Comparison of ENCODE assay signal across 23 cellular contexts in the genomic region with DNA sequence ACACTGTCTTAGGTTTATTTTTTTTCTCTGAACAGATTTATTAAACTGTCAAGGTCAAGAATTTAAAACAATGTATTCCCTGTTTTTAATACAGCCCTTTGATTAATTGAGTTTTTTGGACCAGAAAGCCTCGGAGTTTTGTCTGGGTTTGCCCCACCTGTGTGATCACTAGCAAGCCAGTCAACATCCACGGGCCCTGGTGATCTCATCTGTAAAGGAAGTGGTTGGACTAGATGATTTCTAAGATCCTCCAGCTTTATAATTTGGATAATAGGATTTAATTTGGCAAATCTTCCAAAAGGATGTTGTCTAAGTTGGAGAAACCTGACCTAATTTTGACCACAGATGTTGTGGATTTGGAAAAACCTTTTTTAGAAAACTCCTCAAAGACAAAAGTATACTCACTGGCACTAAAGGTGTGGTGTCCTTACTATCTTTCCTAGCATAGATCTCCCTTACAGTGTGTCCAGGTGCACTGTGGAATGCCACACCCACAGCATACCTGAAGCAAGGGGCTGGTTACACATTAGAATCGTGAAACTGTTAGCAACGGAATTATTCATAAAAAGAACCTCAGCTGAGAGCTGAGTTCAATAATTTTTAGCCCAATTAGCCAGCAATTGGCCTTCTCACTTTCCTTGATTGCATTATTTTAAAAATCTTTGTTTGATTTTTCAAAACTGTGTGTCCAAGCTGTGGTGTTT.
A peak's percentile ranks its signal among the peaks of the same experiment; 100 is the strongest.
DNase-seq lines count a peak whose midpoint lies in the region; ATAC-seq and TF ChIP-seq lines count a peak whose summit lies in the region.
"Had no signal": no experiment of that assay in that cellular context is flagged by ENCODE, and none has a peak within 500 bp of the region (broad histone marks: within the 10 kb centered on the region; RNA-seq: fewer than 3 reads in every experiment).

No MANE protein-coding gene starts in this region.

- no peaks in the 10 kb centered on the region for H3K9me3 Mint-ChIP-seq in activated T-cell treated with anti-CD3 and anti-CD28 coated beads, Interleukin-2, amount 50 U/mL, for 72 hours
- H3K9me3 Mint-ChIP-seq: activated naive CD4-positive, alpha-beta T cell treated with anti-CD3 and anti-CD28 coated beads for 36 hours; activated T-cell treated with anti-CD3 and anti-CD28 coated beads, Interleukin-2, amount 50 U/mL, for 4 hours had no signal

- DNase-seq in NCI-H82 (lab: John Stamatoyannopoulos, UW): peak; percentile 12
- DNase-seq in NCI-H82 treated with DMSO at 0.1 percent for 48 hours (lab: John Stamatoyannopoulos, UW; ENCODE audit: unreplicated experiment): no peak
- DNase-seq in body of pancreas: peak in 3 of 4 donors; percentile 19 to 37 (median 19)
- peak; percentile 26 for DNase-seq in hepatocyte (ENCODE audit: low spot score)
- peak; percentile 45 for DNase-seq in transverse colon
- no peak for DNase-seq in NCI-H748 (lab: John Stamatoyannopoulos, UW; ENCODE audit: unreplicated experiment)
- no peak for DNase-seq in activated T-cell treated with anti-CD3 and anti-CD28 coated beads, Interleukin-2, amount 50 U/mL, for 72 hours
- no peak for DNase-seq in SHP77 treated with DMSO at 0.1 percent for 48 hours (lab: John Stamatoyannopoulos, UW)
- DNase-seq: activated naive CD4-positive, alpha-beta T cell treated with anti-CD3 and anti-CD28 coated beads for 36 hours; activated T-cell treated with anti-CD3 and anti-CD28 coated beads, Interleukin-2, amount 50 U/mL, for 4 hours; AML-193; caudate nucleus; gastrocnemius medialis; hypothalamus; NCI-H1105; NCI-H510A; RPMI8226; stimulated activated naive CD4-positive, alpha-beta T cell treated with Interleukin-2 at 50 U/mL for 16 hours; T-helper 9 cell; thyroid gland had no signal

- H3K4me2 ChIP-seq in hepatocyte: peak overlapping the region; percentile 52
- H3K4me2 ChIP-seq: KMS-11 had no signal

- H3K27me3 ChIP-seq in body of pancreas: no peaks in the 10 kb centered on the region
- no peaks in the 10 kb centered on the region for H3K27me3 ChIP-seq in hepatocyte
- no peaks in the 10 kb centered on the region for H3K27me3 ChIP-seq in transverse colon
- H3K27me3 ChIP-seq: gastrocnemius medialis, neutrophil, thyroid gland had no signal

- H3K27me3 Mint-ChIP-seq in activated T-cell treated with anti-CD3 and anti-CD28 coated beads, Interleukin-2, amount 50 U/mL, for 72 hours (ENCODE audit: low read depth): peaks cover 37% of the 10 kb centered on the region

- peak overlapping the region; percentile 0 for H2AFZ ChIP-seq in hepatocyte

- H3K4me3 Mint-ChIP-seq in activated T-cell treated with anti-CD3 and anti-CD28 coated beads, Interleukin-2, amount 50 U/mL, for 72 hours: no peak overlapping the region
- H3K4me3 Mint-ChIP-seq: activated naive CD4-positive, alpha-beta T cell treated with anti-CD3 and anti-CD28 coated beads for 36 hours; activated T-cell treated with anti-CD3 and anti-CD28 coated beads, Interleukin-2, amount 50 U/mL, for 4 hours had no signal

- no peaks in the 10 kb centered on the region for H3K9me2 ChIP-seq in hepatocyte (replicated peaks; ENCODE audit: insufficient read depth)

- no peak for TF ChIP-seq EP300 in transverse colon (IDR thresholded peaks at IDR 0.05; ENCODE audit: low read depth)

- intact Hi-C loops in body of pancreas (cut with DNase I): no loop called here
- intact Hi-C loops in transverse colon (cut with DNase I; ENCODE audit: low total_unique reads): no loop called here

- H3K27ac ChIP-seq in body of pancreas (peak overlapping the region; percentile 15 to 55 (median 52)), hepatocyte (peak overlapping the region; percentile 51), transverse colon (peak overlapping the region in 3 of 4 donors; percentile 42 to 72 (median 53))
- H3K27ac ChIP-seq: gastrocnemius medialis, KMS-11, neutrophil, thyroid gland had no signal

- in situ Hi-C loops in transverse colon (cut with MboI; ENCODE audit: low pct_ligation_motif_present in 1 of 4, low pct_unique_long_range_greater_than_20kb in 1 of 4, low sequenced_read_pairs in 3 of 4): no loop called here

- TF ChIP-seq POLR2A in body of pancreas (IDR thresholded peaks at IDR 0.05) (no peak), transverse colon (IDR thresholded peaks at IDR 0.05) (no peak)

- no peak for TF ChIP-seq CTCF in body of pancreas (IDR thresholded peaks at IDR 0.05)
- TF ChIP-seq CTCF in hepatocyte (IDR thresholded peaks at IDR 0.05; ENCODE audit: poor library complexity): no peak
- no peak for TF ChIP-seq CTCF in transverse colon (IDR thresholded peaks at IDR 0.05)

- ATAC-seq in body of pancreas: peak; percentile 67
- ATAC-seq in activated T-cell treated with anti-CD3 and anti-CD28 coated beads, Interleukin-2, amount 50 U/mL, for 72 hours (replicated peaks in 1 of 2): no peak
- ATAC-seq: activated T-cell treated with anti-CD3 and anti-CD28 coated beads, Interleukin-2, amount 50 U/mL, for 4 hours; gastrocnemius medialis had no signal

- no peaks in the 10 kb centered on the region for H3K36me3 ChIP-seq in body of pancreas (replicated peaks in 1 of 2; ENCODE audit: insufficient read depth in 1 of 2, low read depth in 2 of 2)
- no peaks in the 10 kb centered on the region for H3K36me3 ChIP-seq in hepatocyte (replicated peaks; ENCODE audit: insufficient read depth, low read depth)
- no peaks in the 10 kb centered on the region for H3K36me3 ChIP-seq in transverse colon
- H3K36me3 ChIP-seq: gastrocnemius medialis, neutrophil, thyroid gland had no signal

- no peaks in the 10 kb centered on the region for H3K36me3 Mint-ChIP-seq in activated T-cell treated with anti-CD3 and anti-CD28 coated beads, Interleukin-2, amount 50 U/mL, for 72 hours (ENCODE audit: insufficient read depth in 2 of 2)

- peaks cover 2% of the 10 kb centered on the region for H3K4me1 Mint-ChIP-seq in activated T-cell treated with anti-CD3 and anti-CD28 coated beads, Interleukin-2, amount 50 U/mL, for 72 hours (ENCODE audit: low read depth)

- no peaks in the 10 kb centered on the region for H3K79me2 ChIP-seq in hepatocyte

- H3K27ac Mint-ChIP-seq in activated T-cell treated with anti-CD3 and anti-CD28 coated beads, Interleukin-2, amount 50 U/mL, for 72 hours: no peak overlapping the region
- H3K27ac Mint-ChIP-seq: activated naive CD4-positive, alpha-beta T cell treated with anti-CD3 and anti-CD28 coated beads for 36 hours had no signal

- no peaks in the 10 kb centered on the region for H4K20me1 ChIP-seq in hepatocyte (ENCODE audit: insufficient read depth, poor library complexity, severe bottlenecking)

- peaks cover 13% of the 10 kb centered on the region for H3K4me1 ChIP-seq in body of pancreas
- H3K4me1 ChIP-seq in hepatocyte (ENCODE audit: insufficient read depth): no peaks in the 10 kb centered on the region
- H3K4me1 ChIP-seq in transverse colon: peaks cover 0 to 14% (median 4%) of the 10 kb centered on the region in 4 donors
- H3K4me1 ChIP-seq: gastrocnemius medialis, thyroid gland had no signal

- H3K4me3 ChIP-seq in body of pancreas (no peak overlapping the region), hepatocyte (no peak overlapping the region), transverse colon (no peak overlapping the region)
- H3K4me3 ChIP-seq: gastrocnemius medialis, skin epidermis, thyroid gland had no signal

- H3K9me3 ChIP-seq in body of pancreas (no peaks in the 10 kb centered on the region), hepatocyte (ENCODE audit: low read depth) (no peaks in the 10 kb centered on the region), transverse colon (no peaks in the 10 kb centered on the region)
- H3K9me3 ChIP-seq: gastrocnemius medialis, neutrophil, thyroid gland had no signal

- 42 to 51% methylated on average over 4 of the region's 4 CpGs for WGBS in body of pancreas, 2 donors
- WGBS in hepatocyte (ENCODE audit: low lambda C conversion rate, missing lambda C conversion rate): 70% methylated on average over 4 of the region's 4 CpGs
- WGBS in transverse colon (ENCODE audit: low coverage in 1 of 2), 2 donors: 36 to 46% methylated on average over 4 of the region's 4 CpGs

Comparison
In these comparisons a context has a peak if more than half of its experiments do, and no peak if none do; other contexts are left out.
1. DNase-seq: peak in NCI-H82 (single experiment), body of pancreas (3 of 4), hepatocyte (single experiment) and transverse colon (single experiment); none in NCI-H82 treated with DMSO at 0.1 percent for 48 hours (single experiment), NCI-H748 (single experiment), activated T-cell treated with anti-CD3 and anti-CD28 coated beads, Interleukin-2, amount 50 U/mL, for 72 hours (0 of 2) and SHP77 treated with DMSO at 0.1 percent for 48 hours (single experiment).
2. Peak in every context shown above with its lines, with median percentiles within 50 percentile points of each other: H3K27ac ChIP-seq.